ENCODE assay signal across 31 cellular contexts in genomic region chr10:104033401-104033930, GRCh38. TPM values are rescaled to one million over a fixed set of nuclear protein-coding genes. Genes with fewer than 3 reads are reported as not detected.
DNase-seq lines count a peak whose midpoint lies in the region; ATAC-seq and TF ChIP-seq lines count a peak whose summit lies in the region.
"Had no signal": no experiment of that assay in that cellular context is flagged by ENCODE, and none has a peak within 500 bp of the region (broad histone marks: within the 10 kb centered on the region; RNA-seq: fewer than 3 reads in every experiment).

No MANE protein-coding gene starts in this region.

- ATAC-seq in GM19455 (IDR thresholded peaks at IDR 0.05; ENCODE audit: unreplicated experiment) = no peak
- ATAC-seq: CD8-positive, alpha-beta T cell; effector memory CD8-positive, alpha-beta T cell; heart left ventricle; lower lobe of right lung; stimulated activated naive CD8-positive, alpha-beta T cell treated with anti-CD3 and anti-CD28 coated beads, Interleukin-15, Interleukin-2, amounts not matched to agents 100 U/mL and 50 U/mL, for 24 hours had no signal

- intact Hi-C loops in CD4-positive, alpha-beta memory T cell (cut with micrococcal nuclease) = no loop called here

- H3K9me3 ChIP-seq in CD4-positive, alpha-beta memory T cell (ENCODE audit: control insufficient read depth in 1 of 2, low read length in 2 of 2) = no peaks in the 10 kb centered on the region
- H3K9me3 ChIP-seq: HAP-1, heart left ventricle, lower lobe of right lung, sigmoid colon, thyroid gland had no signal

- H3K27ac Mint-ChIP-seq in glutamatergic neuron (ENCODE audit: unreplicated experiment) = peak overlapping the region; percentile 45
- H3K27ac Mint-ChIP-seq in CD4-positive, alpha-beta memory T cell = peak overlapping the region in 2 of 7 donors; percentile 42 to 59
- H3K27ac Mint-ChIP-seq: activated CD4-positive, alpha-beta memory T cell treated with anti-CD3 and anti-CD28 coated beads for 36 hours; activated naive CD8-positive, alpha-beta T cell treated with anti-CD3 and anti-CD28 coated beads, Interleukin-2, amount 10 ng/mL, durations not matched to agents 7 days and 5 days; CD8-positive, alpha-beta T cell; IgD-negative memory B cell had no signal

- no peak overlapping the region for H3K4me3 Mint-ChIP-seq in glutamatergic neuron (ENCODE audit: unreplicated experiment)
- H3K4me3 Mint-ChIP-seq in CD4-positive, alpha-beta memory T cell = no peak overlapping the region
- H3K4me3 Mint-ChIP-seq: activated CD4-positive, alpha-beta memory T cell treated with anti-CD3 and anti-CD28 coated beads for 36 hours; activated naive CD8-positive, alpha-beta T cell treated with anti-CD3 and anti-CD28 coated beads, Interleukin-2, amount 10 ng/mL, durations not matched to agents 7 days and 5 days; CD8-positive, alpha-beta T cell; effector memory CD8-positive, alpha-beta T cell; IgD-negative memory B cell had no signal

- DNase-seq in NCI-H345 (lab: John Stamatoyannopoulos, UW) (peak; percentile 1), NCI-H345 treated with DMSO at 0.1 percent for 48 hours (lab: John Stamatoyannopoulos, UW; ENCODE audit: unreplicated experiment) (no peak), RWPE1 (ENCODE audit: low spot score) (no peak), glutamatergic neuron (no peak), skeletal muscle cell (ENCODE audit: low read depth) (peak; percentile 7)
- DNase-seq in activated naive CD4-positive, alpha-beta T cell treated with anti-CD3 and anti-CD28 coated beads, Interleukin-2, amount 50 U/mL, for 16 hours = no peak
- no peak for DNase-seq in CD4-positive, alpha-beta memory T cell
- DNase-seq: 8988T; activated CD4-positive, alpha-beta memory T cell treated with anti-CD3 and anti-CD28 coated beads for 36 hours; activated CD4-positive, CD25-positive, alpha-beta regulatory T cell; activated naive CD8-positive, alpha-beta T cell treated with anti-CD3 and anti-CD28 coated beads, Interleukin-2, amount 10 ng/mL, durations not matched to agents 7 days and 5 days; DMS153; effector memory CD8-positive, alpha-beta T cell; heart left ventricle; lower lobe of right lung; NCI-H1417; NCI-H2081 treated with DMSO at 0.1 percent for 48 hours; NCI-H226; NCI-H82; sigmoid colon; stimulated activated CD4-positive, alpha-beta T cell treated with anti-CD3 and anti-CD28 coated beads, Interleukin-15, amount 100 ng/mL, for 24 hours; stimulated activated naive CD8-positive, alpha-beta T cell treated with anti-CD3 and anti-CD28 coated beads, Interleukin-15, Interleukin-2, amounts not matched to agents 100 U/mL and 50 U/mL, for 24 hours; T-helper 1 cell; thyroid gland had no signal

- POLR2A ChIA-PET in RWPE1 (lab: Yijun Ruan, JAX; ENCODE audit: low non-redundant PET) = no interaction called here
- POLR2A ChIA-PET in CD4-positive, alpha-beta memory T cell (lab: Charles Lee; ENCODE audit: partially characterized antibody) = interaction anchor here (0.6 kb wide), 1 partner anchor 125 kb away, joined by 4 read pairs; no protein-coding TSS in a partner anchor

- no peaks in the 10 kb centered on the region for H3K4me1 ChIP-seq in CD4-positive, alpha-beta memory T cell (ENCODE audit: insufficient read depth, low read length)
- H3K4me1 ChIP-seq: lower lobe of right lung, sigmoid colon, thyroid gland had no signal

- H3K9me3 Mint-ChIP-seq in glutamatergic neuron (ENCODE audit: unreplicated experiment) = peaks cover 16% of the 10 kb centered on the region
- no peaks in the 10 kb centered on the region for H3K9me3 Mint-ChIP-seq in CD4-positive, alpha-beta memory T cell
- H3K9me3 Mint-ChIP-seq: activated CD4-positive, alpha-beta memory T cell treated with anti-CD3 and anti-CD28 coated beads for 36 hours; activated naive CD8-positive, alpha-beta T cell treated with anti-CD3 and anti-CD28 coated beads, Interleukin-2, amount 10 ng/mL, durations not matched to agents 7 days and 5 days; CD8-positive, alpha-beta T cell; effector memory CD8-positive, alpha-beta T cell; IgD-negative memory B cell had no signal

- H3K36me3 ChIP-seq in CD4-positive, alpha-beta memory T cell (ENCODE audit: insufficient read depth, low read length) = no peaks in the 10 kb centered on the region
- H3K36me3 ChIP-seq: HAP-1 had no signal

- TF ChIP-seq CTCF in RWPE1 (conservative IDR thresholded peaks at IDR 0.05; ENCODE audit: low read depth) = no peak
- no peak for TF ChIP-seq CTCF in glutamatergic neuron (IDR thresholded peaks at IDR 0.05; ENCODE audit: partially characterized antibody, unreplicated experiment)

- CTCF ChIA-PET in RWPE1 (lab: Yijun Ruan, JAX) = interaction anchor here (0.6 to 1.0 kb wide), 2 partner anchors 11 to 12 kb away, joined by 4 read pairs; no protein-coding TSS in a partner anchor
- CTCF ChIA-PET in CD4-positive, alpha-beta memory T cell (lab: Charles Lee; ENCODE audit: partially characterized antibody) = interaction anchor here (1.0 kb wide), 1 partner anchor 18 kb away, joined by 3 read pairs; no protein-coding TSS in a partner anchor

- peaks cover 10% of the 10 kb centered on the region for H3K36me3 Mint-ChIP-seq in glutamatergic neuron (ENCODE audit: unreplicated experiment)
- H3K36me3 Mint-ChIP-seq in CD4-positive, alpha-beta memory T cell = peaks cover 13 to 24% of the 10 kb centered on the region in 2 donors

- no peaks in the 10 kb centered on the region for H3K27me3 ChIP-seq in CD4-positive, alpha-beta memory T cell (ENCODE audit: insufficient read depth, low read length)
- H3K27me3 ChIP-seq: heart left ventricle, sigmoid colon, thyroid gland had no signal

- H3K27me3 Mint-ChIP-seq in glutamatergic neuron (ENCODE audit: unreplicated experiment) = peaks cover 14% of the 10 kb centered on the region
- no peaks in the 10 kb centered on the region for H3K27me3 Mint-ChIP-seq in CD4-positive, alpha-beta memory T cell
- H3K27me3 Mint-ChIP-seq: activated CD4-positive, alpha-beta memory T cell treated with anti-CD3 and anti-CD28 coated beads for 36 hours; activated naive CD8-positive, alpha-beta T cell treated with anti-CD3 and anti-CD28 coated beads, Interleukin-2, amount 10 ng/mL, durations not matched to agents 7 days and 5 days; effector memory CD8-positive, alpha-beta T cell; IgD-negative memory B cell had no signal

- H3K4me1 Mint-ChIP-seq in glutamatergic neuron (ENCODE audit: low read depth, unreplicated experiment) = peaks cover 26% of the 10 kb centered on the region
- peaks cover 0 to 2% (median under 1%) of the 10 kb centered on the region in 4 donors for H3K4me1 Mint-ChIP-seq in CD4-positive, alpha-beta memory T cell

- H3K4me3 ChIP-seq in skeletal muscle cell (ENCODE audit: low read depth, low read length) = no peak overlapping the region
- H3K4me3 ChIP-seq in CD4-positive, alpha-beta memory T cell (ENCODE audit: low read length in 2 of 2) = no peak overlapping the region
- H3K4me3 ChIP-seq: HAP-1, heart left ventricle, lower lobe of right lung, sigmoid colon, thyroid gland had no signal

- H3K27ac ChIP-seq in RWPE1 = peak overlapping the region; percentile 60
- H3K27ac ChIP-seq in CD4-positive, alpha-beta memory T cell (ENCODE audit: low read depth, low read length) = no peak overlapping the region
- H3K27ac ChIP-seq: heart left ventricle, lower lobe of right lung, sigmoid colon, thyroid gland had no signal

RNA-seq across cellular contexts. Expression of gene COL17A1, which starts 52.2 kb away (rescaled TPM):
- not detected for total RNA-seq in glutamatergic neuron (ENCODE audit: unreplicated experiment)
- total RNA-seq in CD4-positive, alpha-beta memory T cell = not detected
- not detected for polyA plus RNA-seq in CD4-positive, alpha-beta memory T cell
- total RNA-seq: activated CD4-positive, alpha-beta memory T cell treated with anti-CD3 and anti-CD28 coated beads for 36 hours; activated naive CD8-positive, alpha-beta T cell treated with anti-CD3 and anti-CD28 coated beads, Interleukin-2, amount 10 ng/mL, durations not matched to agents 7 days and 5 days; CD8-positive, alpha-beta T cell; chondrocyte; fibroblast of villous mesenchyme; sigmoid colon had no signal
- polyA plus RNA-seq: IgD-negative memory B cell, neural cell had no signal

Comparison
In these comparisons a context has a peak if more than half of its experiments do, and no peak if none do; other contexts are left out.
1. DNase-seq: peak in NCI-H345 (single experiment) and skeletal muscle cell (single experiment); none in NCI-H345 treated with DMSO at 0.1 percent for 48 hours (single experiment), RWPE1 (single experiment), glutamatergic neuron (single experiment), activated naive CD4-positive, alpha-beta T cell treated with anti-CD3 and anti-CD28 coated beads, Interleukin-2, amount 50 U/mL, for 16 hours (single experiment) and CD4-positive, alpha-beta memory T cell (0 of 5).